Comparison of ENCODE assay signal across 8 cellular contexts in genomic region chr11:66068154-66068821, GRCh38. TPM values are rescaled to one million over a fixed set of nuclear protein-coding genes. Genes with fewer than 3 reads are reported as not detected.
DNase-seq lines count a peak whose midpoint lies in the region; ATAC-seq and TF ChIP-seq lines count a peak whose summit lies in the region.

No MANE protein-coding gene starts in this region.

- no peaks in the 10 kb centered on the region for H3K27me3 ChIP-seq in adipocyte (replicated peaks; ENCODE audit: control insufficient read depth, insufficient read depth, low read length)
- H3K27me3 ChIP-seq in cardiac muscle cell = no peaks in the 10 kb centered on the region

- TF ChIP-seq CTCF in cardiac muscle cell (IDR thresholded peaks at IDR 0.05; ENCODE audit: low read depth, low read length) = peak; percentile 90

- DNase-seq in DMS79 treated with DMSO at 0.1 percent for 48 hours (lab: John Stamatoyannopoulos, UW) (peak; percentile 64), M059J (ENCODE audit: low read depth) (peak; percentile 67), SW480 (ENCODE audit: low spot score) (peak; percentile 60), adipocyte (ENCODE audit: low read depth) (peak; percentile 89), cardiac muscle cell (ENCODE audit: low read depth in 1 of 2, low spot score in 1 of 2) (peak; percentile 81 to 85), renal cortical epithelial cell (ENCODE audit: low read depth) (peak; percentile 45), HuH-7 (ENCODE audit: low spot score) (no peak)

- H3K4me1 ChIP-seq in adipocyte (ENCODE audit: control insufficient read depth, insufficient read depth, low read length) = peaks cover 36% of the 10 kb centered on the region
- peaks cover 24% of the 10 kb centered on the region for H3K4me1 ChIP-seq in cardiac muscle cell (ENCODE audit: low read depth)

- H3K9me3 ChIP-seq in adipocyte (ENCODE audit: control insufficient read depth, low read length) (no peaks in the 10 kb centered on the region), cardiac muscle cell (ENCODE audit: low read depth) (no peaks in the 10 kb centered on the region)

- H3K27ac ChIP-seq in cardiac muscle cell = peak overlapping the region; percentile 94

- ATAC-seq in GM21723 (IDR thresholded peaks at IDR 0.05; ENCODE audit: unreplicated experiment) = no peak

- peak overlapping the region; percentile 91 for H3K9ac ChIP-seq in adipocyte (ENCODE audit: low read length)

- no peak overlapping the region for H3K4me3 ChIP-seq in adipocyte (ENCODE audit: low read length)
- no peak overlapping the region for H3K4me3 ChIP-seq in cardiac muscle cell

- peaks cover 64% of the 10 kb centered on the region for H3K36me3 ChIP-seq in adipocyte (ENCODE audit: control insufficient read depth, insufficient read depth, low read length, severe bottlenecking)
- H3K36me3 ChIP-seq in cardiac muscle cell = peaks cover 42% of the 10 kb centered on the region

RNA-seq across cellular contexts. Expression of gene PACS1, which starts 1.8 kb away (rescaled TPM):
- 24.2 and 32.7 TPM in 2 replicates for total RNA-seq in M059J (2014; rRNA removed; shearing (Covaris generic))
- total RNA-seq in cardiac muscle cell = 62.1 and 62.6 TPM in 2 replicates
- polyA plus RNA-seq in cardiac muscle cell = 61.6 and 97.8 TPM in 2 replicates
- total RNA-seq in renal cortical epithelial cell = 19.4 and 61.2 TPM in 2 replicates

RNA-seq across cellular contexts. Expression of gene SF3B2, which starts 16.1 kb away (rescaled TPM):
- total RNA-seq in M059J (2014; rRNA removed; shearing (Covaris generic)) = 164 and 233 TPM in 2 replicates
- total RNA-seq in cardiac muscle cell = 196 and 210 TPM in 2 replicates
- 184 and 189 TPM in 2 replicates for polyA plus RNA-seq in cardiac muscle cell
- total RNA-seq in renal cortical epithelial cell = 122 and 141 TPM in 2 replicates

RNA-seq across cellular contexts. Expression of gene GAL3ST3, which starts 19.3 kb away (rescaled TPM):
- not detected in 2 replicates for total RNA-seq in M059J (2014; rRNA removed; shearing (Covaris generic))
- total RNA-seq in cardiac muscle cell (25.5 and 38.6 TPM in 2 replicates), renal cortical epithelial cell (0.87 and 1.8 TPM in 2 replicates)
- polyA plus RNA-seq in cardiac muscle cell = 14.8 and 22.3 TPM in 2 replicates

RNA-seq across cellular contexts. Expression of gene CATSPER1, which starts 42.0 kb away (rescaled TPM):
- total RNA-seq in M059J (2014; rRNA removed; shearing (Covaris generic)) = 1.6 TPM in 2 replicates
- not detected in 2 replicates for total RNA-seq in cardiac muscle cell
- polyA plus RNA-seq in cardiac muscle cell = not detected in 2 replicates
- 0.65 TPM in 1 of 2 replicates, not detected in the other for total RNA-seq in renal cortical epithelial cell

RNA-seq across cellular contexts. Expression of gene CST6, which starts 56.5 kb away (rescaled TPM):
- total RNA-seq in M059J (2014; rRNA removed; shearing (Covaris generic)) = 0.20 TPM in 1 of 2 replicates, not detected in the other
- not detected in 2 replicates for total RNA-seq in cardiac muscle cell
- polyA plus RNA-seq in cardiac muscle cell = not detected in 2 replicates
- 2.3 and 140 TPM in 2 replicates for total RNA-seq in renal cortical epithelial cell
